ENCODE assay signal across 8 cellular contexts in the genomic region with DNA sequence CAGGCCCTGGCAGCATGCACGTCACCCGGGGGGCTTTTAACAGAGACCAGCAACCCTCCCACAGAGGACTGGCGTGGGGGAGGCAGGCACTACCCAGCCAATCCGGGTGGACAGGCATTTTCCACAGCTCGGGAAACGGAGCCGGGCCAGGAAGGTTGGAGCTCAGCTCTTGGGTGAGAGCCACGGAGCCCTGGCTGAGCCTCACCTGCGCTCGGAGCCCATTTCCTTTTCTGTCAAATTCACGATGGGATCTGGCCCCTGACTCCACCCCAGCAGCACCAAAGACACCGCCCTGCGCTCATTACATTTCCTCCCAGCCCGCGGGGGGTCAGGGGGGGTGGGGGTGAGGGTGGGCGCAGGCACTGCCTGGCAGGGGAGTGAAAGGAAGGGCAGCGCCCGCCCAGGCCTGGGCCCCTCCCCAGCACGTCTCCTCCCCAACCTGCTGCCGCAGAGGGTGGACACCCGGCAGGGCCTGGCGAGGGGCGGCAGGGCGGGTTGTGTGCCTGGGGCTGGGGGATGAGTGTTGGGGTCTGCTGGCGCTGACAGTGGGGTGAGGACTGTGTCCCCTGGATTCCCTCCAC.
DNase-seq lines count a peak whose midpoint lies in the region; ATAC-seq and TF ChIP-seq lines count a peak whose summit lies in the region.
"Not testable (repeated sequence)": the region's sequence is repeated elsewhere in the genome, so short reads cannot be mapped to it uniquely, and the experiment has no call there.

No MANE protein-coding gene starts in this region.

- not testable (repeated sequence) for TF ChIP-seq POLR2A in heart left ventricle (IDR thresholded peaks at IDR 0.05); thyroid gland (IDR thresholded peaks at IDR 0.05); uterus (IDR thresholded peaks at IDR 0.05)

- H3K27ac ChIP-seq in coronary artery: peak overlapping the region; percentile 62 to 80
- peak overlapping the region in 9 of 12 donors; percentile 2 to 76 (median 65) for H3K27ac ChIP-seq in heart left ventricle
- H3K27ac ChIP-seq in lower lobe of right lung: peak overlapping the region; percentile 62
- peak overlapping the region; percentile 22 to 48 (median 27) for H3K27ac ChIP-seq in thyroid gland
- H3K27ac ChIP-seq in uterus: peak overlapping the region; percentile 67 to 76

- WGBS in heart left ventricle, 4 donors: 56 to 74% (median 72%) methylated on average over 9 to 25 of the region's 25 CpGs
- WGBS in thyroid gland, 2 donors: 70 to 86% methylated on average over 6 to 15 of the region's 25 CpGs

- H3K27me3 ChIP-seq in H7 (ENCODE audit: control insufficient read depth, insufficient read depth, low read length); heart left ventricle; lower lobe of right lung (ENCODE audit: low read depth); thyroid gland; uterus: not testable (repeated sequence)

- peaks cover 0 to 46% (median 21%) of the 10 kb centered on the region in 12 donors for H3K4me1 ChIP-seq in heart left ventricle
- peaks cover 16% of the 10 kb centered on the region for H3K4me1 ChIP-seq in lower lobe of right lung
- H3K4me1 ChIP-seq in thyroid gland: not testable (repeated sequence)
- H3K4me1 ChIP-seq in uterus: peaks cover 0 to 12% of the 10 kb centered on the region in 2 donors

- DNase-seq in H7: peak; percentile 48
- DNase-seq in coronary artery (ENCODE audit: low spot score); lower lobe of right lung; sciatic nerve (ENCODE audit: low spot score); thyroid gland: not testable (repeated sequence)
- DNase-seq in heart left ventricle: peak in 1 of 5 donors; percentile 60
- DNase-seq in islet precursor cell: peak; percentile 38
- DNase-seq in uterus: peak; percentile 44 to 70

- intact Hi-C loops in heart left ventricle (cut with DNase I); lower lobe of right lung (cut with DNase I); sciatic nerve (cut with DNase I); thyroid gland (cut with DNase I); uterus (cut with DNase I; ENCODE audit: low total_unique reads): not testable (repeated sequence)

- not testable (repeated sequence) for H3K36me3 ChIP-seq in H7 (replicated peaks; ENCODE audit: control insufficient read depth, insufficient read depth, low read length); heart left ventricle; lower lobe of right lung; thyroid gland; uterus

- ATAC-seq in heart left ventricle: peak in 2 of 4 donors; percentile 2 to 31
- peak in 1 of 2 donors; percentile 3 for ATAC-seq in lower lobe of right lung
- ATAC-seq in sciatic nerve: peak; percentile 2

- H3K4me3 ChIP-seq in H7 (ENCODE audit: insufficient read depth, low read depth, low read length); coronary artery; heart left ventricle; lower lobe of right lung; thyroid gland (replicated peaks in 1 of 3); uterus: not testable (repeated sequence)

- H3K9me3 ChIP-seq in heart left ventricle, lower lobe of right lung, thyroid gland, uterus: not testable (repeated sequence)

- TF ChIP-seq CTCF in coronary artery (IDR thresholded peaks at IDR 0.05); heart left ventricle (IDR thresholded peaks at IDR 0.05); lower lobe of right lung (IDR thresholded peaks at IDR 0.05); thyroid gland (IDR thresholded peaks at IDR 0.05); uterus (IDR thresholded peaks at IDR 0.05): not testable (repeated sequence)
